Comparison of ENCODE assay signal across 9 cellular contexts in the genomic region with DNA sequence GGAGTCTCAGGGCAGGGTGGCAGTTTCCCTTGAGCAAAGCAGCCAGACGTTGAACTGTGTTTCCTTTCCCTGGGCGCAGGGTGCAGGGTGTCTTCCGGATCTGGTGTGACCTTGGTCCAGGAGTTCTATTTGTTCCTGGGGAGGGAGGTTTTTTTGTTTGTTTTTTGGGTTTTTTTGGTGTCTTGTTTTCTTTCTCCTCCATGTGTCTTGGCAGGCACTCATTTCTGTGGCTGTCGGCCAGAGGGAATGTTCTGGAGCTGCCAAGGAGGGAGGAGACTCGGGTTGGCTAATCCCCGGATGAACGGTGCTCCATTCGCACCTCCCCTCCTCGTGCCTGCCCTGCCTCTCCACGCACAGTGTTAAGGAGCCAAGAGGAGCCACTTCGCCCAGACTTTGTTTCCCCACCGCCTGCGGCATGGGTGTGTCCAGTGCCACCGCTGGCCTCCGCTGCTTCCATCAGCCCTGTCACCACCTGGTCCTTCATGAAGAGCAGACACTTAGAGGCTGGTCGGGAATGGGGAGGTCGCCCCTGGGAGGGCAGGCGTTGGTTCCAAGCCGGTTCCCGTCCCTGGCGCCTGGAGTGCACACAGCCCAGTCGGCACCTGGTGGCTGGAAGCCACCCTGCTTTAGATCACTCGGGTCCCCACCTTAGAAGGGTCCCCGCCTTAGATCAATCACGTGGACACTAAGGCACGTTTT. TPM values are rescaled to one million over a fixed set of nuclear protein-coding genes. Genes with fewer than 3 reads are reported as not detected.
DNase-seq lines count a peak whose midpoint lies in the region; ATAC-seq and TF ChIP-seq lines count a peak whose summit lies in the region.
"Had no signal": no experiment of that assay in that cellular context is flagged by ENCODE, and none has a peak within 500 bp of the region (broad histone marks: within the 10 kb centered on the region; RNA-seq: fewer than 3 reads in every experiment).

No MANE protein-coding gene starts in this region.

- H3K4me1 ChIP-seq in stomach = peaks cover 71 to 92% (median 83%) of the 10 kb centered on the region in 4 donors

- no peak for TF ChIP-seq RAD21 in Ishikawa (IDR thresholded peaks at IDR 0.05; ENCODE audit: low read depth)

- DNase-seq in cardiac fibroblast (ENCODE audit: low read depth in 2 of 2) = peak; percentile 92 to 94
- peak; percentile 57 to 68 for DNase-seq in left colon
- DNase-seq in stomach = peak; percentile 88
- DNase-seq in SKM-1 (lab: John Stamatoyannopoulos, UW; ENCODE audit: unreplicated experiment) = no peak
- no peak for DNase-seq in HuH-7 (ENCODE audit: low spot score)
- no peak for DNase-seq in activated CD4-positive, alpha-beta T cell treated with anti-CD3 and anti-CD28 coated beads for 48 hours
- DNase-seq: stimulated activated CD4-positive, alpha-beta T cell treated with anti-CD3 and anti-CD28 coated beads, Interleukin-4, amount 100 ng/mL, for 4 hours had no signal

- TF ChIP-seq EP300 in Ishikawa (IDR thresholded peaks at IDR 0.05; ENCODE audit: borderline replicate concordance) = no peak
- TF ChIP-seq EP300 in stomach (IDR thresholded peaks at IDR 0.05) = no peak

- intact Hi-C loops in left colon (cut with DNase I, micrococcal nuclease) (no loop called here), stomach (cut with DNase I; ENCODE audit: low total_unique reads) (no loop called here)

- H3K27ac ChIP-seq in stomach = peak overlapping the region; percentile 61 to 90 (median 83)

- no peak for TF ChIP-seq POLR2A in stomach (IDR thresholded peaks at IDR 0.05)

- H3K4me3 ChIP-seq in cardiac fibroblast (replicated peaks in 1 of 2; ENCODE audit: low read depth in 2 of 2, low read length in 2 of 2) (no peak overlapping the region), stomach (no peak overlapping the region)

- H3K36me3 ChIP-seq in stomach = peaks cover 10 to 51% (median 30%) of the 10 kb centered on the region in 4 donors

- 33 to 51% (median 51%) methylated on average over 16 to 26 of the region's 26 CpGs for WGBS in stomach, 5 donors

- peak; percentile 60 for ATAC-seq in left colon
- no peak for ATAC-seq in GM19035 (IDR thresholded peaks at IDR 0.05; ENCODE audit: unreplicated experiment)

- TF ChIP-seq CTCF in cardiac fibroblast (IDR thresholded peaks at IDR 0.05; ENCODE audit: low read depth, low read length) (no peak), stomach (IDR thresholded peaks at IDR 0.05) (no peak)

- no peaks in the 10 kb centered on the region for H3K27me3 ChIP-seq in stomach

- H3K9me3 ChIP-seq in stomach = no peaks in the 10 kb centered on the region

TF ChIP-seq in Ishikawa, 13 proteins besides CTCF, POLR2A, EP300 and RAD21:
- TF ChIP-seq FOXM1 (IDR thresholded peaks at IDR 0.05; ENCODE audit: borderline replicate concordance, low read depth) (no peak), NFIC (IDR thresholded peaks at IDR 0.05) (peak; percentile 51), EGR1 (IDR thresholded peaks at IDR 0.05) (no peak)
- TF ChIP-seq, protein P1, sequence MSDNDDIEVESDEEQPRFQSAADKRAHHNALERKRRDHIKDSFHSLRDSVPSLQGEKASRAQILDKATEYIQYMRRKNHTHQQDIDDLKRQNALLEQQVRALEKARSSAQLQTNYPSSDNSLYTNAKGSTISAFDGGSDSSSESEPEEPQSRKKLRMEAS (IDR thresholded peaks at IDR 0.05) = peak; percentile 42; the same call in 1 of the 2 replicates

RNA-seq across cellular contexts. Expression of a gene that starts 3.5 kb away (rescaled TPM):
- 1 to 10 TPM; 1.5 to 7.1 TPM for total RNA-seq in left colon
- 10 to 100 TPM in 4 of 5 donors, 1 to 10 TPM in 1; 1.4 to 37.3 (median 13.8) TPM for total RNA-seq in stomach
- 10 to 100 TPM; 43.9 to 55.8 (median 49.1) TPM for polyA plus RNA-seq in stomach

RNA-seq across cellular contexts. Expression of a gene that starts 30.1 kb away (rescaled TPM):
- 10 to 100 TPM; 12.1 to 12.8 TPM for total RNA-seq in left colon
- total RNA-seq in stomach = 10 to 100 TPM in 1 of 5 donors, 1 to 10 TPM in 3, under 1 TPM in 1; 0.58 to 17.1 (median 9.4) TPM
- polyA plus RNA-seq in stomach = 1 to 10 TPM; 3.2 to 8.1 (median 6.2) TPM

RNA-seq across cellular contexts. Expression of a gene that starts 30.2 kb away (rescaled TPM):
- 10 to 100 TPM; 19.6 to 23.6 TPM for total RNA-seq in left colon
- total RNA-seq in stomach = 10 to 100 TPM; 26.3 to 79.9 (median 51.0) TPM
- polyA plus RNA-seq in stomach = 10 to 100 TPM in 1 of 3 donors, 1 to 10 TPM in 2; 4.4 to 10.1 (median 9.9) TPM

RNA-seq across cellular contexts. Expression of a gene that starts 35.4 kb away (rescaled TPM):
- 10 to 100 TPM; 21.8 to 38.3 TPM for total RNA-seq in left colon
- 10 to 100 TPM; 14.7 to 63.7 (median 25.1) TPM for total RNA-seq in stomach
- 10 to 100 TPM; 11.2 to 22.7 (median 13.6) TPM for polyA plus RNA-seq in stomach

RNA-seq across cellular contexts. Expression of a gene that starts 35.5 kb away (rescaled TPM):
- total RNA-seq in left colon (1 to 10 TPM; 2.1 TPM), stomach (10 to 100 TPM in 2 of 5 donors, 1 to 10 TPM in 2, under 1 TPM in 1; 0.58 to 25.7 (median 6.1) TPM)
- polyA plus RNA-seq in stomach = 1 to 10 TPM; 4.8 to 7.5 (median 5.3) TPM

Comparison
In these comparisons a context has a peak if more than half of its experiments do, and no peak if none do; other contexts are left out.
1. DNase-seq: peak in cardiac fibroblast (2 of 2), left colon (2 of 2) and stomach (single experiment); none in SKM-1 (single experiment), HuH-7 (single experiment) and activated CD4-positive, alpha-beta T cell treated with anti-CD3 and anti-CD28 coated beads for 48 hours (single experiment).